In the genomic region with DNA sequence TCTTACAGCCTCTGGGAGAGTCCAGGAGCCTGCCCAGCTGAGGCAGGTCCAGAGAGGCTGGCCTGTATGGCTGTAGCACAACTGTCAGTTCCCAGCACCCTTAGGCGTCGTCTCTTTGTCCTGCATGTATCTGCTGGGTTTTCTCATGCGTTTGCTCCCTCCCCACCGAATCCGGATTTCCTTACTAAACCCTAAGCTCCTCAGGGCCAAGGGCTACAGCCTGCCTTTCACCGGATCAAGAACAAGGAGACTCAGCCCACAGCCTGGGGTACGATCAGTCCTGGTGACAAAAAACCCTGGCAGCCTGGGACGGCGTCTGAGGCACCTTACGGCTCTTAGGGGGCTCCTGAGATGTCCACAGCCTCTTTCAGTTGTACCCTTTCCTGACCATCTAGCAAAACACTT, we compare ENCODE assay signal across 1 cellular context.
TF ChIP-seq lines count a peak whose summit lies in the region.

No MANE protein-coding gene starts in this region.

TF ChIP-seq in HepG2, 621 proteins besides CTCF, POLR2A, EP300 and RAD21:
- no peak for TF ChIP-seq NR2F2 (IDR thresholded peaks at IDR 0.05; ENCODE audit: borderline replicate concordance, low read depth)
- TF ChIP-seq KDM5B (CRISPR knock-in tag; IDR thresholded peaks at IDR 0.05; ENCODE audit: borderline replicate concordance) = peak; percentile 5; the same call in 1 of the 2 replicates
- TF ChIP-seq, protein P1, sequence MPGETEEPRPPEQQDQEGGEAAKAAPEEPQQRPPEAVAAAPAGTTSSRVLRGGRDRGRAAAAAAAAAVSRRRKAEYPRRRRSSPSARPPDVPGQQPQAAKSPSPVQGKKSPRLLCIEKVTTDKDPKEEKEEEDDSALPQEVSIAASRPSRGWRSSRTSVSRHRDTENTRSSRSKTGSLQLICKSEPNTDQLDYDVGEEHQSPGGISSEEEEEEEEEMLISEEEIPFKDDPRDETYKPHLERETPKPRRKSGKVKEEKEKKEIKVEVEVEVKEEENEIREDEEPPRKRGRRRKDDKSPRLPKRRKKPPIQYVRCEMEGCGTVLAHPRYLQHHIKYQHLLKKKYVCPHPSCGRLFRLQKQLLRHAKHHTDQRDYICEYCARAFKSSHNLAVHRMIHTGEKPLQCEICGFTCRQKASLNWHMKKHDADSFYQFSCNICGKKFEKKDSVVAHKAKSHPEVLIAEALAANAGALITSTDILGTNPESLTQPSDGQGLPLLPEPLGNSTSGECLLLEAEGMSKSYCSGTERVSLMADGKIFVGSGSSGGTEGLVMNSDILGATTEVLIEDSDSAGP (CRISPR knock-in tag; IDR thresholded peaks at IDR 0.05; ENCODE audit: borderline replicate concordance) = peak; percentile 13; the same call in 1 of the 2 replicates
- TF ChIP-seq, protein P2, sequence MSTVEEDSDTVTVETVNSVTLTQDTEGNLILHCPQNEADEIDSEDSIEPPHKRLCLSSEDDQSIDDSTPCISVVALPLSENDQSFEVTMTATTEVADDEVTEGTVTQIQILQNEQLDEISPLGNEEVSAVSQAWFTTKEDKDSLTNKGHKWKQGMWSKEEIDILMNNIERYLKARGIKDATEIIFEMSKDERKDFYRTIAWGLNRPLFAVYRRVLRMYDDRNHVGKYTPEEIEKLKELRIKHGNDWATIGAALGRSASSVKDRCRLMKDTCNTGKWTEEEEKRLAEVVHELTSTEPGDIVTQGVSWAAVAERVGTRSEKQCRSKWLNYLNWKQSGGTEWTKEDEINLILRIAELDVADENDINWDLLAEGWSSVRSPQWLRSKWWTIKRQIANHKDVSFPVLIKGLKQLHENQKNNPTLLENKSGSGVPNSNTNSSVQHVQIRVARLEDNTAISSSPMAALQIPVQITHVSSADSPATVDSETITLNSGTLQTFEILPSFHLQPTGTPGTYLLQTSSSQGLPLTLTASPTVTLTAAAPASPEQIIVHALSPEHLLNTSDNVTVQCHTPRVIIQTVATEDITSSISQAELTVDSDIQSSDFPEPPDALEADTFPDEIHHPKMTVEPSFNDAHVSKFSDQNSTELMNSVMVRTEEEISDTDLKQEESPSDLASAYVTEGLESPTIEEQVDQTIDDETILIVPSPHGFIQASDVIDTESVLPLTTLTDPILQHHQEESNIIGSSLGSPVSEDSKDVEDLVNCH (CRISPR knock-in tag; IDR thresholded peaks at IDR 0.05) = 0 out of 2 replicates have a peak, but pooled peaks have one; percentile 44
- 0 out of 2 replicates have a peak, but pooled peaks have one; percentile 8 for TF ChIP-seq ZNF317 (CRISPR knock-in tag; IDR thresholded peaks at IDR 0.05)
- peak; percentile 23; the same call in 1 of the 2 replicates for TF ChIP-seq ZNF138 (CRISPR knock-in tag; IDR thresholded peaks at IDR 0.05; ENCODE audit: low read depth)
- TF ChIP-seq, protein P3, sequence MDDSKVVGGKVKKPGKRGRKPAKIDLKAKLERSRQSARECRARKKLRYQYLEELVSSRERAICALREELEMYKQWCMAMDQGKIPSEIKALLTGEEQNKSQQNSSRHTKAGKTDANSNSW (CRISPR knock-in tag; IDR thresholded peaks at IDR 0.05; ENCODE audit: borderline replicate concordance) = no peak
- TF ChIP-seq, protein P4, sequence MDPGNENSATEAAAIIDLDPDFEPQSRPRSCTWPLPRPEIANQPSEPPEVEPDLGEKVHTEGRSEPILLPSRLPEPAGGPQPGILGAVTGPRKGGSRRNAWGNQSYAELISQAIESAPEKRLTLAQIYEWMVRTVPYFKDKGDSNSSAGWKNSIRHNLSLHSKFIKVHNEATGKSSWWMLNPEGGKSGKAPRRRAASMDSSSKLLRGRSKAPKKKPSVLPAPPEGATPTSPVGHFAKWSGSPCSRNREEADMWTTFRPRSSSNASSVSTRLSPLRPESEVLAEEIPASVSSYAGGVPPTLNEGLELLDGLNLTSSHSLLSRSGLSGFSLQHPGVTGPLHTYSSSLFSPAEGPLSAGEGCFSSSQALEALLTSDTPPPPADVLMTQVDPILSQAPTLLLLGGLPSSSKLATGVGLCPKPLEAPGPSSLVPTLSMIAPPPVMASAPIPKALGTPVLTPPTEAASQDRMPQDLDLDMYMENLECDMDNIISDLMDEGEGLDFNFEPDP (CRISPR knock-in tag; conservative IDR thresholded peaks at IDR 0.05) = 0 out of 2 replicates have a peak, but pooled peaks have one; percentile 62
- TF ChIP-seq, protein P5, sequence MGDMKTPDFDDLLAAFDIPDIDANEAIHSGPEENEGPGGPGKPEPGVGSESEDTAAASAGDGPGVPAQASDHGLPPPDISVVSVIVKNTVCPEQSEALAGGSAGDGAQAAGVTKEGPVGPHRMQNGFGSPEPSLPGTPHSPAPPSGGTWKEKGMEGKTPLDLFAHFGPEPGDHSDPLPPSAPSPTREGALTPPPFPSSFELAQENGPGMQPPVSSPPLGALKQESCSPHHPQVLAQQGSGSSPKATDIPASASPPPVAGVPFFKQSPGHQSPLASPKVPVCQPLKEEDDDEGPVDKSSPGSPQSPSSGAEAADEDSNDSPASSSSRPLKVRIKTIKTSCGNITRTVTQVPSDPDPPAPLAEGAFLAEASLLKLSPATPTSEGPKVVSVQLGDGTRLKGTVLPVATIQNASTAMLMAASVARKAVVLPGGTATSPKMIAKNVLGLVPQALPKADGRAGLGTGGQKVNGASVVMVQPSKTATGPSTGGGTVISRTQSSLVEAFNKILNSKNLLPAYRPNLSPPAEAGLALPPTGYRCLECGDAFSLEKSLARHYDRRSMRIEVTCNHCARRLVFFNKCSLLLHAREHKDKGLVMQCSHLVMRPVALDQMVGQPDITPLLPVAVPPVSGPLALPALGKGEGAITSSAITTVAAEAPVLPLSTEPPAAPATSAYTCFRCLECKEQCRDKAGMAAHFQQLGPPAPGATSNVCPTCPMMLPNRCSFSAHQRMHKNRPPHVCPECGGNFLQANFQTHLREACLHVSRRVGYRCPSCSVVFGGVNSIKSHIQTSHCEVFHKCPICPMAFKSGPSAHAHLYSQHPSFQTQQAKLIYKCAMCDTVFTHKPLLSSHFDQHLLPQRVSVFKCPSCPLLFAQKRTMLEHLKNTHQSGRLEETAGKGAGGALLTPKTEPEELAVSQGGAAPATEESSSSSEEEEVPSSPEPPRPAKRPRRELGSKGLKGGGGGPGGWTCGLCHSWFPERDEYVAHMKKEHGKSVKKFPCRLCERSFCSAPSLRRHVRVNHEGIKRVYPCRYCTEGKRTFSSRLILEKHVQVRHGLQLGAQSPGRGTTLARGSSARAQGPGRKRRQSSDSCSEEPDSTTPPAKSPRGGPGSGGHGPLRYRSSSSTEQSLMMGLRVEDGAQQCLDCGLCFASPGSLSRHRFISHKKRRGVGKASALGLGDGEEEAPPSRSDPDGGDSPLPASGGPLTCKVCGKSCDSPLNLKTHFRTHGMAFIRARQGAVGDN (CRISPR knock-in tag; IDR thresholded peaks at IDR 0.05) = peak; percentile 62; the same call in 1 of the 2 replicates
- TF ChIP-seq KDM2A (CRISPR knock-in tag; IDR thresholded peaks at IDR 0.05; ENCODE audit: borderline replicate concordance, low read depth) = 0 out of 2 replicates have a peak, but pooled peaks have one; percentile 4
- 0 out of 2 replicates have a peak, but pooled peaks have one; percentile 9 for TF ChIP-seq POGZ (CRISPR knock-in tag; IDR thresholded peaks at IDR 0.05)
